Comparison of ENCODE assay signal across 12 cellular contexts in genomic region chr7:127578036-127578684, GRCh38. TPM values are rescaled to one million over a fixed set of nuclear protein-coding genes. Genes with fewer than 3 reads are reported as not detected.
DNase-seq lines count a peak whose midpoint lies in the region; ATAC-seq and TF ChIP-seq lines count a peak whose summit lies in the region.
"Had no signal": no experiment of that assay in that cellular context is flagged by ENCODE, and none has a peak within 500 bp of the region (broad histone marks: within the 10 kb centered on the region; RNA-seq: fewer than 3 reads in every experiment).

No MANE protein-coding gene starts in this region.

- no TSS peak for BruUV-seq in MCF 10A (replicated peaks; lab: Mats Ljungman, UMichigan)

- H3K23ac ChIP-seq in mesendoderm (ENCODE audit: low read length): no peak overlapping the region

- CTCF ChIA-PET in MCF 10A (lab: Yijun Ruan, JAX): interaction anchor here (0.6 to 0.9 kb wide), 4 partner anchors 9 to 1402 kb away, joined by 3 read pairs; no protein-coding TSS in a partner anchor

- H3K27me3 Mint-ChIP-seq in MCF 10A (ENCODE audit: insufficient read depth, unreplicated experiment): no peaks in the 10 kb centered on the region

- no peak overlapping the region for H2BK5ac ChIP-seq in mesendoderm (ENCODE audit: low read length)

- no peak overlapping the region for H3K4me3 Mint-ChIP-seq in MCF 10A (ENCODE audit: unreplicated experiment)
- H3K4me3 Mint-ChIP-seq: mesothelial cell of epicardium had no signal

- H2BK120ac ChIP-seq in mesendoderm (ENCODE audit: low read depth, low read length): no peak overlapping the region

- intact Hi-C loops in left ventricle myocardium superior (cut with micrococcal nuclease): no loop called here
- intact Hi-C loops in MCF 10A (cut with micrococcal nuclease): no loop called here

- H3K18ac ChIP-seq in mesendoderm (ENCODE audit: low read length): no peak overlapping the region

- POLR2A ChIA-PET in MCF 10A (lab: Yijun Ruan, JAX): interaction anchor here (0.6 to 1.1 kb wide), 2 partner anchors 10 to 86 kb away, joined by 3 to 5 read pairs; partner anchors contain the start of gene ARF5

- peaks cover 9% of the 10 kb centered on the region for H3K79me1 ChIP-seq in mesendoderm (ENCODE audit: low read length)

- H3K9me3 Mint-ChIP-seq in MCF 10A (ENCODE audit: unreplicated experiment): no peaks in the 10 kb centered on the region
- H3K9me3 Mint-ChIP-seq: mesothelial cell of epicardium had no signal

- H3K56ac ChIP-seq in mesendoderm (ENCODE audit: low read length): no peak overlapping the region

- H4K5ac ChIP-seq in mesendoderm (ENCODE audit: low read length): no peak overlapping the region

- no peak overlapping the region for H3K9ac ChIP-seq in mesendoderm (ENCODE audit: low read length)

- H3K27ac Mint-ChIP-seq in MCF 10A (ENCODE audit: low read depth, unreplicated experiment): no peak overlapping the region
- H3K27ac Mint-ChIP-seq: mesothelial cell of epicardium had no signal

- H3K4me1 Mint-ChIP-seq in MCF 10A (ENCODE audit: insufficient read depth, unreplicated experiment): peaks cover 6% of the 10 kb centered on the region

- ATAC-seq in left ventricle myocardium superior (no peak), HG03280 (IDR thresholded peaks at IDR 0.05; ENCODE audit: unreplicated experiment) (no peak)

- peaks cover 12% of the 10 kb centered on the region for H3K36me3 Mint-ChIP-seq in MCF 10A (ENCODE audit: insufficient read depth, unreplicated experiment)

- no peaks in the 10 kb centered on the region for H3K4me1 ChIP-seq in mesendoderm (ENCODE audit: control insufficient read depth, low read depth, low read length)

- peak; percentile 49 for DNase-seq in EL
- peak; percentile 57 for DNase-seq in astrocyte of the hippocampus (ENCODE audit: low read depth, low spot score)
- peak; percentile 33 for DNase-seq in mesendoderm
- no peak for DNase-seq in left ventricle myocardium superior
- no peak for DNase-seq in retina
- DNase-seq in MCF 10A (ENCODE audit: unreplicated experiment): no peak
- DNase-seq: activated naive CD4-positive, alpha-beta T cell; NCI-H524 had no signal

- no peak overlapping the region for H2BK15ac ChIP-seq in mesendoderm (replicated peaks; ENCODE audit: low read depth)

- no peak overlapping the region for H3K4me3 ChIP-seq in mesendoderm (ENCODE audit: low read length)

- TF ChIP-seq CTCF in LNCAP (IDR thresholded peaks at IDR 0.05): peak; percentile 29; the same call in 1 of the 2 replicates
- TF ChIP-seq CTCF in MCF 10A (IDR thresholded peaks at IDR 0.05; ENCODE audit: unreplicated experiment): no peak

- H4K8ac ChIP-seq in mesendoderm (ENCODE audit: low read depth, low read length): no peak overlapping the region

- no peak overlapping the region for H3K27ac ChIP-seq in mesendoderm (ENCODE audit: low read depth, low read length)

- no peak overlapping the region for H2AK5ac ChIP-seq in mesendoderm (ENCODE audit: low read length)

- WGBS in mesendoderm (ENCODE audit: extremely low coverage, insufficient coverage, low lambda C conversion rate): no CpG with 5 or more reads among the region's 5 CpGs

- H3K36me3 ChIP-seq in mesendoderm (ENCODE audit: control insufficient read depth, insufficient read depth, low read length): no peaks in the 10 kb centered on the region

- H3K4ac ChIP-seq in mesendoderm (ENCODE audit: low read depth, low read length): no peak overlapping the region

- no peaks in the 10 kb centered on the region for H3K27me3 ChIP-seq in mesendoderm (ENCODE audit: insufficient read depth, low read length, poor library complexity)

- H3K79me2 ChIP-seq in mesendoderm (ENCODE audit: control insufficient read depth, insufficient read depth, low read length): peaks cover 1% of the 10 kb centered on the region

- no peak overlapping the region for H3K4me2 ChIP-seq in mesendoderm (ENCODE audit: low read length)

RNA-seq across cellular contexts. Expression of gene GCC1, which starts 7.2 kb away (rescaled TPM):
- polyA plus RNA-seq in mesendoderm (2013, experiment 1 of 2): 7.3 TPM
- 7.7 TPM for polyA plus RNA-seq in mesendoderm (2013, experiment 2 of 2)
- 7.3 TPM for total RNA-seq in left ventricle myocardium superior
- 27.7 and 30.2 TPM in 2 replicates for total RNA-seq in MCF 10A (2022)

RNA-seq across cellular contexts. Expression of gene ARF5, which starts 10.1 kb away (rescaled TPM):
- polyA plus RNA-seq in mesendoderm (2013, experiment 1 of 2): 102 TPM
- polyA plus RNA-seq in mesendoderm (2013, experiment 2 of 2): 97.3 TPM
- total RNA-seq in left ventricle myocardium superior: 85.4 TPM
- total RNA-seq in MCF 10A (2022): 109 and 133 TPM in 2 replicates

RNA-seq across cellular contexts. Expression of gene FSCN3, which starts 15.4 kb away (rescaled TPM):
- polyA plus RNA-seq in mesendoderm (2013, experiment 1 of 2): 0.93 TPM
- 1.1 TPM for polyA plus RNA-seq in mesendoderm (2013, experiment 2 of 2)
- not detected for total RNA-seq in left ventricle myocardium superior
- 0.71 TPM in 1 of 2 replicates, not detected in the other for total RNA-seq in MCF 10A (2022)

RNA-seq across cellular contexts. Expression of gene PAX4, which starts 39.8 kb away (rescaled TPM):
- 0.24 TPM for polyA plus RNA-seq in mesendoderm (2013, experiment 1 of 2)
- 0.24 TPM for polyA plus RNA-seq in mesendoderm (2013, experiment 2 of 2)
- not detected for total RNA-seq in left ventricle myocardium superior
- total RNA-seq in MCF 10A (2022): not detected in 2 replicates
- total RNA-seq: mesothelial cell of epicardium, subcutaneous adipose tissue had no signal

Comparison
In these comparisons a context has a peak if more than half of its experiments do, and no peak if none do; other contexts are left out.
1. DNase-seq: peak in EL (single experiment), astrocyte of the hippocampus (single experiment) and mesendoderm (single experiment); none in left ventricle myocardium superior (single experiment), retina (single experiment) and MCF 10A (single experiment).